In genomic region chr7:101565601-101566209, GRCh38 we compare ENCODE assay signal across 22 cellular contexts.
"Had no signal": no experiment of that assay in that cellular context is flagged by ENCODE, and none has a peak within 500 bp of the region (broad histone marks: within the 10 kb centered on the region; RNA-seq: fewer than 3 reads in every experiment).

No MANE protein-coding gene starts in this region.

- H3K36me3 ChIP-seq: heart right ventricle, lower lobe of right lung, neural progenitor cell, ovary, prostate gland, spleen, upper lobe of right lung had no signal

- H3K36me3 Mint-ChIP-seq: neural progenitor cell had no signal

- H3K9me3 ChIP-seq: lower lobe of right lung, ovary, prostate gland, upper lobe of right lung had no signal

- H3K9me3 Mint-ChIP-seq: activated T-cell treated with anti-CD3 and anti-CD28 coated beads, Interleukin-2, amount 50 U/mL, for 72 hours; dendritic cell treated with granulocyte-macrophage colony-stimulating factor and Interleukin-4, amounts not matched to agents 40 ng/mL and 50 ng/mL, for 4 days had no signal

- DNase-seq: activated CD4-positive, alpha-beta T cell treated with anti-CD3 and anti-CD28 coated beads for 4 hours; activated CD4-positive, alpha-beta T cell treated with anti-CD3 and anti-CD28 coated beads, Interleukin-2, amount 50 U/mL, for 48 hours; activated CD4-positive, CD25-positive, alpha-beta regulatory T cell; activated effector memory CD4-positive, alpha-beta T cell treated with Interleukin-2 at 50 U/mL for 16 hours; activated naive CD4-positive, alpha-beta T cell treated with anti-CD3 and anti-CD28 coated beads, Interleukin-2, amount 50 U/mL, for 16 hours; activated naive CD8-positive, alpha-beta T cell treated with anti-CD3 and anti-CD28 coated beads, Interleukin-2, amount 50 U/mL, for 24 hours; activated T-cell treated with anti-CD3 and anti-CD28 coated beads, Interleukin-2, amount 50 U/mL, for 72 hours; effector CD4-positive, alpha-beta T cell; foreskin fibroblast; heart right ventricle; lower lobe of right lung; naive thymus-derived CD4-positive, alpha-beta T cell; ovary; spleen; stimulated activated CD4-positive, alpha-beta T cell treated with anti-CD3 and anti-CD28 coated beads, Interleukin-4, amount 100 ng/mL, for 24 hours; stimulated activated naive CD4-positive, alpha-beta T cell treated with Interleukin-2 at 50 U/mL for 16 hours; T-helper 9 cell had no signal

- H3K4me3 Mint-ChIP-seq: activated naive CD8-positive, alpha-beta T cell treated with anti-CD3 and anti-CD28 coated beads, Interleukin-2, amount 50 U/mL, for 24 hours; activated T-cell treated with anti-CD3 and anti-CD28 coated beads, Interleukin-2, amount 50 U/mL, for 72 hours; dendritic cell treated with granulocyte-macrophage colony-stimulating factor and Interleukin-4, amounts not matched to agents 40 ng/mL and 50 ng/mL, for 4 days; naive thymus-derived CD4-positive, alpha-beta T cell; neural progenitor cell had no signal

- ATAC-seq: activated naive CD8-positive, alpha-beta T cell treated with anti-CD3 and anti-CD28 coated beads, Interleukin-2, amount 50 U/mL, for 24 hours; activated T-cell treated with anti-CD3 and anti-CD28 coated beads, Interleukin-2, amount 50 U/mL, for 72 hours; heart right ventricle; naive thymus-derived CD4-positive, alpha-beta T cell had no signal

- H3K27ac ChIP-seq: heart right ventricle, lower lobe of right lung, neural progenitor cell, ovary, prostate gland, spleen, upper lobe of right lung had no signal

- H3K27me3 ChIP-seq: neural progenitor cell, ovary, upper lobe of right lung had no signal

- H3K4me1 ChIP-seq: lower lobe of right lung, neural progenitor cell, prostate gland, upper lobe of right lung had no signal

- FAIRE-seq: keratinocyte had no signal

- H3K4me1 Mint-ChIP-seq: activated naive CD8-positive, alpha-beta T cell treated with anti-CD3 and anti-CD28 coated beads, Interleukin-2, amount 50 U/mL, for 24 hours had no signal

- H3K27ac Mint-ChIP-seq: activated naive CD8-positive, alpha-beta T cell treated with anti-CD3 and anti-CD28 coated beads, Interleukin-2, amount 50 U/mL, for 24 hours; activated T-cell treated with anti-CD3 and anti-CD28 coated beads, Interleukin-2, amount 50 U/mL, for 72 hours; dendritic cell treated with granulocyte-macrophage colony-stimulating factor and Interleukin-4, amounts not matched to agents 40 ng/mL and 50 ng/mL, for 4 days; neural progenitor cell had no signal

- H3K4me3 ChIP-seq: heart right ventricle, lower lobe of right lung, neural progenitor cell, ovary, prostate gland, spleen, upper lobe of right lung had no signal
